27 cellular contexts compared by ENCODE assay signal in the genomic region with DNA sequence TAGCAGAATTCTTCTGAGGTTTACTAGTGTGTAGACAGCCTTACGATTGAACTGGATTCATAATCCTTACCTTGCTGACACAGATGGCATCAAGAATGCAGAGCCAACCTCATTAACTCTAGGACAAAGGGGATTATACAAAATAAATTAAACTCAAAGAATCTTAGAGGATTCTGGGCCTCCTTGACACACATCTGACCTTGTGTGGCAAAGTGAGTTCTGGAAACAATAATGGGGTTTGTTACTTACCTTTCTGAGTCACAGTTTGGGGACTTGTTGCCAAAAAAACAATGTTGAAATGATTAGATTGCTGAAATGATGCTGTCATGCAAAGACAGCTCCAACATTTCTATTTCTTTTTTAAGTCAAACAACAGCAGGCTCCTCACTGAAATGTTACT.
"Had no signal": no experiment of that assay in that cellular context is flagged by ENCODE, and none has a peak within 500 bp of the region (broad histone marks: within the 10 kb centered on the region; RNA-seq: fewer than 3 reads in every experiment).

No MANE protein-coding gene starts in this region.

- ATAC-seq: activated CD8-positive, alpha-beta T cell treated with anti-CD3 and anti-CD28 coated beads for 36 hours; activated naive CD4-positive, alpha-beta T cell treated with anti-CD3 and anti-CD28 coated beads, Interleukin-2, amount 50 U/mL, for 72 hours; body of pancreas; heart left ventricle; left lung; lower lobe of right lung; natural killer cell treated with Interleukin-12 subunit alpha and Interleukin-12 subunit beta and Interleukin-15 and Interleukin-18, amount 100 ng/mL, for 72 hours; right cardiac atrium; stimulated activated naive B cell treated with anti-CD40 and anti-IgM and Interleukin-4, amounts not matched to agents 10 μg/mL and 1 μg/mL and 100 μg/mL, for 72 hours; WTC11 had no signal

- H3K27me3 ChIP-seq: body of pancreas, cardiac muscle cell, colonic mucosa, heart left ventricle, left lung, tibial nerve had no signal

- DNase-seq: activated CD4-positive, alpha-beta T cell treated with anti-CD3 and anti-CD28 coated beads for 1 hour; activated CD4-positive, alpha-beta T cell treated with anti-CD3 and anti-CD28 coated beads, Interleukin-2, amount 50 U/mL, for 1 hour; activated CD8-positive, alpha-beta T cell treated with anti-CD3 and anti-CD28 coated beads for 36 hours; activated T-cell treated with anti-CD3 and anti-CD28 coated beads, Interleukin-2, amount 50 U/mL, for 48 hours; anterior cingulate cortex; body of pancreas; cerebellar nuclear complex; colonic mucosa; effector CD8-positive, alpha-beta T cell; foreskin fibroblast; heart left ventricle; hypothalamus; kidney glomerular epithelial cell; left lung; lower lobe of right lung; mesendoderm; posterior cingulate gyrus; right cardiac atrium; stimulated activated CD4-positive, alpha-beta T cell treated with anti-CD3 and anti-CD28 coated beads, Interleukin-15, amount 100 ng/mL, for 24 hours; stimulated activated CD4-positive, alpha-beta T cell treated with anti-CD3 and anti-CD28 coated beads, Interleukin-2, amount 100 ng/mL, for 24 hours; stimulated activated naive B cell treated with anti-CD40 and anti-IgM and Interleukin-4, amounts not matched to agents 10 μg/mL and 1 μg/mL and 100 μg/mL, for 72 hours; T-helper 2 cell had no signal

- H3K9me3 ChIP-seq: colonic mucosa had no signal

- H3K27ac ChIP-seq: body of pancreas, cardiac muscle cell, colonic mucosa, heart left ventricle, left lung, lower lobe of right lung, tibial nerve had no signal

- H3K36me3 ChIP-seq: cardiac muscle cell, colonic mucosa, heart left ventricle, left lung, lower lobe of right lung, tibial nerve had no signal

- H3K4me1 ChIP-seq: body of pancreas, colonic mucosa, heart left ventricle, left lung, lower lobe of right lung, tibial nerve had no signal

- H3K4me3 ChIP-seq: body of pancreas, cardiac muscle cell, colonic mucosa, heart left ventricle, left lung, lower lobe of right lung, tibial nerve had no signal
